ENCODE assay signal across 1 cellular context in genomic region chr1:25216123-25216522, GRCh38.
TF ChIP-seq lines count a peak whose summit lies in the region.

No MANE protein-coding gene starts in this region.

TF ChIP-seq in K562, 482 proteins besides CTCF, POLR2A, EP300 and RAD21 (continued from another document):
- TF ChIP-seq MGA (IDR thresholded peaks at IDR 0.05) (peak; percentile 62), FOXJ2 (tag; IDR thresholded peaks at IDR 0.05) (no peak), THRB (CRISPR knock-in tag; conservative IDR thresholded peaks at IDR 0.05) (no peak), GATA2 (CRISPR knock-in tag; IDR thresholded peaks at IDR 0.05) (0 out of 2 replicates have a peak, but pooled peaks have one; percentile 59), L3MBTL2 (IDR thresholded peaks at IDR 0.05) (peak; percentile 88), ELF1 (tag; IDR thresholded peaks at IDR 0.05) (0 out of 2 replicates have a peak, but pooled peaks have one; percentile 26), ARID2 (IDR thresholded peaks at IDR 0.05) (no peak), JUN (IDR thresholded peaks at IDR 0.05; ENCODE audit: borderline replicate concordance, low read depth, low read length) (no peak), JUN (CRISPR knock-in tag; IDR thresholded peaks at IDR 0.05; ENCODE audit: borderline replicate concordance) (no peak), ETV1 (tag; conservative IDR thresholded peaks at IDR 0.05; ENCODE audit: low read depth) (peak; percentile 16; the same call in 1 of the 2 replicates), ZNF280B (CRISPR knock-in tag; IDR thresholded peaks at IDR 0.05) (no peak), CBX5 (IDR thresholded peaks at IDR 0.05; ENCODE audit: borderline replicate concordance, low read depth) (no peak), TAL1 (IDR thresholded peaks at IDR 0.05) (no peak), MITF (IDR thresholded peaks at IDR 0.05) (0 out of 2 replicates have a peak, but pooled peaks have one; percentile 42), SPI1 (IDR thresholded peaks at IDR 0.05; ENCODE audit: borderline replicate concordance, low read depth, low read length) (peak; percentile 100), PHB2 (IDR thresholded peaks at IDR 0.05; ENCODE audit: low read depth) (no peak), ESRRA (IDR thresholded peaks at IDR 0.05; ENCODE audit: borderline replicate concordance, low read depth) (0 out of 2 replicates have a peak, but pooled peaks have one; percentile 43)
TF ChIP-seq in K562: peak in this region for 30.
